8 cellular contexts compared by ENCODE assay signal in the genomic region with DNA sequence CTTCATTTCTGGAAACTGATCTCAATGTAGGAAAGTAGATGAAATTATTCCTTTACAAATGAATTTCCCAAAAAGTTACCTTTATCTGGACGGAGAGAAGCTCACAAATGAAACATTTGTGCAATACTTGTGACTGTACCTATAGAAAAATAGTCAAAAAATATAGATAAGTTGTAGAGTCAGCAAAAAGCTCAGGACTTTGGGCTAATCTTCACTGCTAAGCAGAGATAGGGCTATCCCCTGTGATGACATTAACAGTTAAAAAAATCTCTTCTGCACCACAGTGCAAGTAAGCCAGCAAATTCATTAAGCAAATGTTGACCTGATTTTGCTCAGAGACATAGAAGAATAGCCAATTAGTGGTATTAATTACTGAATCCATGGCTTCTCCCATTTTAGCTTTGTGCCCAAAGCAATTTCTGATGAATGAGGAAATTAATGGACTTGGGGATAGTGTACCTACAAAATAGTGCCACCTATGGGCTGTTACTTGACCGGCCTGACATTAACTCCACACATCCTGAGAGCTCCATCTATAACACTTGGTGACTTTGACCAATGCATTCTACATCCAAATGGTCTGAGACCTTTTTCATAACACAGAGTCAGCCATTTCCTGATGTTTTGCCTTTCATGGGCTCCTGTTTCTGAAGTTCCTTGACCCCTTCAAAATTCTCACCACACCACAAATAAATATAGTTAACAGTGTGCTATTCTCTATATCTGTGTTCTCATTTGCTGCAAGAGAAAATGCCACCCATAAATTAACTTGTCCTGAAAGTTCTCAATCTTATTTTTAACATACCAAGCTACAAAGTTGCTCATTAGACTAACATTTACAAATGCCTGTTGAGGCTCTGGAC.
DNase-seq lines count a peak whose midpoint lies in the region; ATAC-seq lines count a peak whose summit lies in the region.

No MANE protein-coding gene starts in this region.

- DNase-seq in SIG-M5 treated with dmso at 0.1 percent for 504 hours (lab: John Stamatoyannopoulos, UW; ENCODE audit: unreplicated experiment) (peak; percentile 61), SIG-M5 (lab: John Stamatoyannopoulos, UW) (no peak), NCI-H82 treated with DMSO at 0.1 percent for 48 hours (lab: John Stamatoyannopoulos, UW; ENCODE audit: unreplicated experiment) (peak; percentile 62), dermis blood vessel endothelial cell (peak; percentile 67), midbrain (lab: John Stamatoyannopoulos, UW) (peak; percentile 20)

- ATAC-seq in HG02798 (IDR thresholded peaks at IDR 0.05; ENCODE audit: poor library complexity, unreplicated experiment) (peak; percentile 55), HG02678 (IDR thresholded peaks at IDR 0.05; ENCODE audit: unreplicated experiment) (no peak), GM21423 (IDR thresholded peaks at IDR 0.05; ENCODE audit: unreplicated experiment) (no peak)
